ENCODE assay signal across 14 cellular contexts in the genomic region with DNA sequence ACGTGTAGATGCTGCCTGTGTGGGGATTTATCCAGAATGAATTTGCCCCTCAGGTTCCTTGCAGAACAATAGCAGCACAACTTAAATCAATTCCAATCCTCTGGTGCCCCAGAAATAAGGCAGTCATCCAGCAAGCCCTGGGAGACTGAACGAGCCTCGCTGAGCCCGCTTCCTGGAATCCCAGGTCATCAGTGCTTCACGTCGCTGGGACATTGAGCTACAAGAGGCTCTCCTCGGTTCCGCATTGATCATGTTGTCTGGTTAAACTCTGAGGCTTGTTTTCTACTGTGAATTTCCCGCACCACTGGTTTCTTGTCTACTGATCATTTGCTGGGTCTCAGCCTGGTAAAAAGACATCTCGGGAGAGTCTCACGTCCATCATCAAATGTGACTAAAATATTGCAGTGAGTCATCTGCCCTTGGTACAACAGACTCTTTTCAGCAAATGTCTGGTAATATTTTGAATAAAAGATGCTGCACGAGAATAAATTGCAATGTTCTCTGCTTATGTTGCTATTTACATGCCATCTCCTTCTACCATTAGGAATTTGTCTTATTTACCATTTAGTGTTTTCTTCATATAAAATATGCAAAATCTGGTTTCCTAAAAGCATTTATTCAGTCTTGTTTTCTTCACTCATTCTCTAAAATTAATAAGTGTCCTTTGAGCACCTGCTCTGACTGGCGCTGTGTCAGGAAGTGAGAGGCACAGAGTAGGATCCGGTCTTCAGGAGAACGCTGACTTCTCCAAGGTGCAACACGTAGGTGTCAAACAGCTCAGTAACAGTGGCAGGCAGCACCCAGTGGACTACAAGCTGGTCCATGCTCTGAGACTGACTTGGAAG.
DNase-seq lines count a peak whose midpoint lies in the region; ATAC-seq and TF ChIP-seq lines count a peak whose summit lies in the region.
"Had no signal": no experiment of that assay in that cellular context is flagged by ENCODE, and none has a peak within 500 bp of the region (broad histone marks: within the 10 kb centered on the region; RNA-seq: fewer than 3 reads in every experiment).

No MANE protein-coding gene starts in this region.

- H3K27ac ChIP-seq in angular gyrus (ENCODE audit: low read depth, low read length) (peak overlapping the region; percentile 12), spleen (no peak overlapping the region)
- H3K27ac ChIP-seq: brain microvascular endothelial cell, neutrophil had no signal

- H3K4me1 Mint-ChIP-seq in memory B cell = peaks cover 9% of the 10 kb centered on the region

- H3K9me3 Mint-ChIP-seq in memory B cell = peaks cover under 1% of the 10 kb centered on the region

- no peak overlapping the region for H3K4me3 ChIP-seq in spleen

- peak overlapping the region; percentile 51 for H3K4me3 Mint-ChIP-seq in memory B cell
- H3K4me3 Mint-ChIP-seq: stimulated activated naive CD8-positive, alpha-beta T cell treated with anti-CD3 and anti-CD28 coated beads, Interleukin-15, Interleukin-2, amounts not matched to agents 100 ng/mL and 50 ng/mL, for 24 hours had no signal

- no peak for TF ChIP-seq CTCF in spleen (IDR thresholded peaks at IDR 0.05 in 8 of 11, conservative IDR thresholded peaks at IDR 0.05 in 3 of 11)

- no peaks in the 10 kb centered on the region for H3K36me3 ChIP-seq in spleen
- H3K36me3 ChIP-seq: brain microvascular endothelial cell, neutrophil had no signal

- DNase-seq in Daoy (ENCODE audit: low read depth) = peak; percentile 42
- DNase-seq in memory B cell (ENCODE audit: low spot score in 2 of 2) = no peak
- DNase-seq in spleen = no peak
- DNase-seq in posterior vena cava (ENCODE audit: low spot score) = no peak
- DNase-seq: DND-41; NCI-H146; NK-92 treated with Interleukin-12 subunit alpha and Interleukin-12 subunit beta, amount 100 ng/mL, for 24 hours had no signal

- no peaks in the 10 kb centered on the region for H3K36me3 Mint-ChIP-seq in memory B cell

- WGBS in spleen, 5 donors = 68 to 75% (median 69%) methylated on average over 16 of the region's 16 CpGs

- no peak for TF ChIP-seq POLR2A in spleen (IDR thresholded peaks at IDR 0.05)

- intact Hi-C loops in spleen (cut with DNase I; ENCODE audit: low total_unique reads) = no loop called here
- intact Hi-C loops in posterior vena cava (cut with DNase I) = no loop called here

- no peak overlapping the region for H3K27ac Mint-ChIP-seq in memory B cell
- H3K27ac Mint-ChIP-seq: stimulated activated naive CD8-positive, alpha-beta T cell treated with anti-CD3 and anti-CD28 coated beads, Interleukin-15, Interleukin-2, amounts not matched to agents 100 ng/mL and 50 ng/mL, for 24 hours had no signal

- peaks cover 2% of the 10 kb centered on the region for H3K27me3 Mint-ChIP-seq in memory B cell

- H3K27me3 ChIP-seq in spleen (replicated peaks in 1 of 7) = no peaks in the 10 kb centered on the region
- H3K27me3 ChIP-seq: brain microvascular endothelial cell had no signal

- H3K9me3 ChIP-seq in spleen = peaks cover 0 to 5% (median 0%) of the 10 kb centered on the region in 8 donors
- H3K9me3 ChIP-seq: neutrophil had no signal

- peak; percentile 44 for ATAC-seq in GM21737 (IDR thresholded peaks at IDR 0.05; ENCODE audit: unreplicated experiment)
- no peak for ATAC-seq in memory B cell (ENCODE audit: low read depth)
- ATAC-seq in GM21447 (IDR thresholded peaks at IDR 0.05; ENCODE audit: unreplicated experiment) = no peak
- no peak for ATAC-seq in GM19023 (IDR thresholded peaks at IDR 0.05; ENCODE audit: unreplicated experiment)

- H3K4me1 ChIP-seq in spleen = peaks cover 0 to 17% (median 8%) of the 10 kb centered on the region in 6 donors
